In genomic region chr19:53537126-53537522, GRCh38 we compare ENCODE assay signal across 8 cellular contexts. TPM values are rescaled to one million over a fixed set of nuclear protein-coding genes. Genes with fewer than 3 reads are reported as not detected.
DNase-seq lines count a peak whose midpoint lies in the region; ATAC-seq, FAIRE-seq and TF ChIP-seq lines count a peak whose summit lies in the region.

No MANE protein-coding gene starts in this region.

- no peak for ATAC-seq in GM19467 (IDR thresholded peaks at IDR 0.05; ENCODE audit: unreplicated experiment)

- H3K9me3 ChIP-seq in tibial artery (no peaks in the 10 kb centered on the region), MG63 (no peaks in the 10 kb centered on the region)

- DNase-seq in stimulated activated CD4-positive, alpha-beta T cell treated with anti-CD3 and anti-CD28 coated beads, Interleukin-4, amount 100 ng/mL, for 24 hours: peak; percentile 11
- DNase-seq in stimulated activated CD4-positive, alpha-beta T cell treated with anti-CD3 and anti-CD28 coated beads, Interleukin-4, amount 100 ng/mL, for 1 hour: no peak
- DNase-seq in activated naive CD8-positive, alpha-beta T cell treated with anti-CD3 and anti-CD28 coated beads for 36 hours: no peak
- no peak for DNase-seq in tibial artery
- DNase-seq in MG63: no peak
- DNase-seq in urothelium cell line (ENCODE audit: low spot score): no peak

- no peak for FAIRE-seq in urothelium cell line (lab: Jason Lieb, UNC)

- peaks cover 23% of the 10 kb centered on the region for H3K4me1 Mint-ChIP-seq in activated naive CD8-positive, alpha-beta T cell treated with anti-CD3 and anti-CD28 coated beads for 36 hours

- H3K27me3 ChIP-seq in layer of hippocampus (ENCODE audit: control insufficient read depth, insufficient read depth, low read length) (no peaks in the 10 kb centered on the region), tibial artery (no peaks in the 10 kb centered on the region), MG63 (no peaks in the 10 kb centered on the region)

- peak overlapping the region; percentile 93 for H3K4me3 Mint-ChIP-seq in activated naive CD8-positive, alpha-beta T cell treated with anti-CD3 and anti-CD28 coated beads for 36 hours

- H3K36me3 ChIP-seq in tibial artery (peaks cover 4 to 10% (median 5%) of the 10 kb centered on the region in 3 donors), MG63 (no peaks in the 10 kb centered on the region)

- intact Hi-C loops in tibial artery (cut with DNase I; ENCODE audit: low total_unique reads): no loop called here

- H3K27ac Mint-ChIP-seq in activated naive CD8-positive, alpha-beta T cell treated with anti-CD3 and anti-CD28 coated beads for 36 hours: peak overlapping the region; percentile 98

- no peaks in the 10 kb centered on the region for H3K27me3 Mint-ChIP-seq in activated naive CD8-positive, alpha-beta T cell treated with anti-CD3 and anti-CD28 coated beads for 36 hours

- peaks cover 81% of the 10 kb centered on the region for H3K36me3 Mint-ChIP-seq in activated naive CD8-positive, alpha-beta T cell treated with anti-CD3 and anti-CD28 coated beads for 36 hours

- H3K27ac ChIP-seq in layer of hippocampus (ENCODE audit: low read depth, low read length) (peak overlapping the region; percentile 69), tibial artery (peak overlapping the region; percentile 87 to 88)

- TF ChIP-seq CTCF in tibial artery (IDR thresholded peaks at IDR 0.05): no peak

- H3K4me1 ChIP-seq in tibial artery: peaks cover 0 to 9% (median 2%) of the 10 kb centered on the region in 4 donors

- H3K4me3 ChIP-seq in tibial artery (peak overlapping the region; percentile 64 to 77), MG63 (no peak overlapping the region)

- H3K9me3 Mint-ChIP-seq in activated naive CD8-positive, alpha-beta T cell treated with anti-CD3 and anti-CD28 coated beads for 36 hours: peaks cover 10% of the 10 kb centered on the region

RNA-seq across cellular contexts. Expression of gene ZNF331, which starts 0.8 kb away (rescaled TPM):
- 10 to 100 TPM; 18.1 to 21.3 TPM for total RNA-seq in activated naive CD8-positive, alpha-beta T cell treated with anti-CD3 and anti-CD28 coated beads for 36 hours
- 2.6 and 11.9 TPM in 2 replicates for total RNA-seq in MG63 (2014; rRNA removed; shearing (Covaris generic); ENCODE audit: low replicate concordance)
